Comparison of ENCODE assay signal across 8 cellular contexts in genomic region chr12:66169221-66170170, GRCh38. TPM values are rescaled to one million over a fixed set of nuclear protein-coding genes. Genes with fewer than 3 reads are reported as not detected.
DNase-seq lines count a peak whose midpoint lies in the region; ATAC-seq and TF ChIP-seq lines count a peak whose summit lies in the region.

TMBIM4 (minus strand) TSS chr12:66169996; CDS start chr12:66169951, 45 bp downstream.

- peak; percentile 79 to 90 (median 87) for DNase-seq in CD4-positive, CD25-positive, alpha-beta regulatory T cell
- DNase-seq in NCI-H748 treated with DMSO at 0.1 percent for 48 hours (lab: John Stamatoyannopoulos, UW) = peak; percentile 78
- peak; percentile 76 to 84 for DNase-seq in activated CD4-positive, alpha-beta T cell treated with anti-CD3 and anti-CD28 coated beads, Interleukin-2, amount 50 U/mL, for 24 hours (ENCODE audit: low read depth in 1 of 2, low spot score in 1 of 2)
- peak; percentile 92 for DNase-seq in dermis blood vessel endothelial cell
- DNase-seq in stimulated activated CD4-positive, alpha-beta T cell treated with anti-CD3 and anti-CD28 coated beads, Interleukin-4, amount 100 ng/mL, for 24 hours = peak; percentile 89

- H3K9ac ChIP-seq in liver (ENCODE audit: low read depth in 1 of 2, low read length in 2 of 2) = peak within 1 kb of the TSS; percentile 21 to 70

- peaks cover 29% of the 10 kb centered on the region for H3K36me3 Mint-ChIP-seq in CD4-positive, CD25-positive, alpha-beta regulatory T cell

- H3K4me1 Mint-ChIP-seq in CD4-positive, CD25-positive, alpha-beta regulatory T cell = peaks cover 31 to 59% (median 39%) of the 10 kb centered on the region in 4 donors

- peaks cover 8% of the 10 kb centered on the region for H3K27me3 Mint-ChIP-seq in CD4-positive, CD25-positive, alpha-beta regulatory T cell

- H3K4me3 ChIP-seq in CD4-positive, CD25-positive, alpha-beta regulatory T cell (ENCODE audit: low read depth, low read length) = peak within 1 kb of the TSS; percentile 94
- H3K4me3 ChIP-seq in liver (ENCODE audit: low read depth in 1 of 3, low read length in 3 of 3) = peak within 1 kb of the TSS; percentile 83 to 99 (median 91)

- H3K27me3 ChIP-seq in CD4-positive, CD25-positive, alpha-beta regulatory T cell (ENCODE audit: control insufficient read depth, insufficient read depth, low read length) = no peaks in the 10 kb centered on the region
- no peaks in the 10 kb centered on the region for H3K27me3 ChIP-seq in liver (ENCODE audit: control insufficient read depth in 4 of 4, insufficient read depth in 4 of 4, low read length in 3 of 4)

- peak within 1 kb of the TSS; percentile 90 to 94 (median 93) for H3K4me3 Mint-ChIP-seq in CD4-positive, CD25-positive, alpha-beta regulatory T cell

- WGBS in liver = under 1% methylated on average over 67 of the region's 67 CpGs

- H3K4me1 ChIP-seq in CD4-positive, CD25-positive, alpha-beta regulatory T cell (ENCODE audit: control insufficient read depth, insufficient read depth, low read length, poor library complexity, severe bottlenecking) = peaks cover 21% of the 10 kb centered on the region
- H3K4me1 ChIP-seq in liver (ENCODE audit: control insufficient read depth in 4 of 4, insufficient read depth in 4 of 4, low read length in 3 of 4) = peaks cover 2 to 12% (median 7%) of the 10 kb centered on the region in 4 donors

- peaks cover 9% of the 10 kb centered on the region for H3K36me3 ChIP-seq in CD4-positive, CD25-positive, alpha-beta regulatory T cell (ENCODE audit: control insufficient read depth, insufficient read depth, low read length)
- H3K36me3 ChIP-seq in liver (ENCODE audit: control insufficient read depth in 4 of 4, insufficient read depth in 3 of 4, low read depth in 1 of 4, low read length in 3 of 4) = no peaks in the 10 kb centered on the region

- peaks cover 0 to 4% of the 10 kb centered on the region in 2 experiments for H3K9me3 ChIP-seq in CD4-positive, CD25-positive, alpha-beta regulatory T cell (ENCODE audit: control insufficient read depth in 2 of 2, low read length in 2 of 2)
- peaks cover 0 to 3% (median 0%) of the 10 kb centered on the region in 4 donors for H3K9me3 ChIP-seq in liver (ENCODE audit: control insufficient read depth in 4 of 4, low read length in 3 of 4)

- peak; percentile 44 for TF ChIP-seq CTCF in liver (IDR thresholded peaks at IDR 0.05; ENCODE audit: low read depth, low read length, missing input control)

- H3K27ac Mint-ChIP-seq in CD4-positive, CD25-positive, alpha-beta regulatory T cell = peak within 1 kb of the TSS; percentile 96 to 99 (median 98)

- peaks cover 0 to 9% (median 3%) of the 10 kb centered on the region in 7 donors for H3K9me3 Mint-ChIP-seq in CD4-positive, CD25-positive, alpha-beta regulatory T cell

- ATAC-seq in CD4-positive, CD25-positive, alpha-beta regulatory T cell (ENCODE audit: low read depth in 2 of 2) = peak; percentile 77 to 82
- peak; percentile 86 for ATAC-seq in GM19395 (IDR thresholded peaks at IDR 0.05; ENCODE audit: unreplicated experiment)
- ATAC-seq in HG03565 (IDR thresholded peaks at IDR 0.05; ENCODE audit: unreplicated experiment) = peak; percentile 85

- H3K27ac ChIP-seq in CD4-positive, CD25-positive, alpha-beta regulatory T cell (ENCODE audit: insufficient read depth, low read length, poor library complexity, severe bottlenecking) = peak within 1 kb of the TSS; percentile 96
- peak within 1 kb of the TSS; percentile 97 to 99 for H3K27ac ChIP-seq in liver (ENCODE audit: low read depth in 1 of 2, low read length in 2 of 2)

- TF ChIP-seq RAD21 in liver (IDR thresholded peaks at IDR 0.05) = peak; percentile 4 to 27

TF ChIP-seq in liver, 16 proteins besides CTCF, POLR2A, EP300 and RAD21:
- TF ChIP-seq ATF3 (IDR thresholded peaks at IDR 0.05) = no peak
- no peak for TF ChIP-seq FOXA1 (IDR thresholded peaks at IDR 0.05)
- peak; percentile 31 to 46 for TF ChIP-seq RXRA (IDR thresholded peaks at IDR 0.05)
- peak; percentile 32 for TF ChIP-seq SP1 (IDR thresholded peaks at IDR 0.05)
- peak; percentile 77 for TF ChIP-seq ZBTB33 (IDR thresholded peaks at IDR 0.05)
- TF ChIP-seq REST (IDR thresholded peaks at IDR 0.05) = peak; percentile 39
- peak; percentile 97 for TF ChIP-seq MAX (IDR thresholded peaks at IDR 0.05)
- TF ChIP-seq YY1 (IDR thresholded peaks at IDR 0.05) = peak; percentile 97
- TF ChIP-seq JUND (IDR thresholded peaks at IDR 0.05) = peak; percentile 7 to 11
- peak; percentile 80 for TF ChIP-seq TAF1 (conservative IDR thresholded peaks at IDR 0.05)
- TF ChIP-seq HNF4G (IDR thresholded peaks at IDR 0.05) = no peak
- peak; percentile 14 to 17 for TF ChIP-seq HNF4A (conservative IDR thresholded peaks at IDR 0.05)
- TF ChIP-seq FOXA2 (IDR thresholded peaks at IDR 0.05) = no peak
- peak; percentile 42 to 79 for TF ChIP-seq GABPA (IDR thresholded peaks at IDR 0.05 in 1 of 2, conservative IDR thresholded peaks at IDR 0.05 in 1 of 2)
- TF ChIP-seq EGR1 (IDR thresholded peaks at IDR 0.05; ENCODE audit: low read depth in 2 of 2) = peak; percentile 73 to 89
- peak; percentile 65 for TF ChIP-seq NR2F2 (IDR thresholded peaks at IDR 0.05)
TF ChIP-seq in liver: peak in this region for 12.

RNA-seq across cellular contexts. Expression of gene TMBIM4, which starts in this region (rescaled TPM):
- total RNA-seq in CD4-positive, CD25-positive, alpha-beta regulatory T cell = 51.1 TPM
- 100 to 1,000 TPM; 313 to 470 (median 385) TPM for polyA plus RNA-seq in CD4-positive, CD25-positive, alpha-beta regulatory T cell
- total RNA-seq in dermis blood vessel endothelial cell (78.9 and 142 TPM in 2 replicates), liver (10 to 100 TPM; 58.6 to 63.1 TPM)
- 100 to 1,000 TPM; 140 to 154 TPM for polyA plus RNA-seq in liver

Comparison
In these comparisons a context has a peak if more than half of its experiments do, and no peak if none do; other contexts are left out.
1. Peak in every context shown above with its lines: DNase-seq, ATAC-seq, H3K4me3 ChIP-seq and H3K27ac ChIP-seq.